25 cellular contexts compared by ENCODE assay signal in the genomic region with DNA sequence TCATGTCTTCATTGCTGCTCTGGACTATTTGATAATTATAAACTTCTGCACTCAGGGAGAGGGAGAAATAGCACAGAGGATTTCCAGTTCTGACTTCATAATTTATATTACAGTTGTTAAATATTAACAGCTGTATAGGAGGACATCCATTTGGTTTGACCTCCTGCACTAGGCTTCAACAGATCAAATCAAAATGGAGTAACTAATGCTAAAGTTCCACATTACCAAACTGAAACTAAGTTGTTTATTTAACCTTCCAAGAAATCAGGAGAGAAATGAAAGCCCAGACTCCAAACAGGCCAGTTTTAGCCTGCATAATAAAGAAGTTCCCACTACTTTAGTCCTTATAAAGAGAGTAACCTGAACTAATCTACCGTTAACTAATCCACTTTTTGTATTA. TPM values are rescaled to one million over a fixed set of nuclear protein-coding genes. Genes with fewer than 3 reads are reported as not detected.
DNase-seq lines count a peak whose midpoint lies in the region; ATAC-seq, FAIRE-seq and TF ChIP-seq lines count a peak whose summit lies in the region.
"Had no signal": no experiment of that assay in that cellular context is flagged by ENCODE, and none has a peak within 500 bp of the region (broad histone marks: within the 10 kb centered on the region; RNA-seq: fewer than 3 reads in every experiment).

No MANE protein-coding gene starts in this region.

- in situ Hi-C loops in K562 (cut with MboI): no loop called here

- no peaks in the 10 kb centered on the region for H4K20me1 ChIP-seq in PC-3 (ENCODE audit: low read length)
- H4K20me1 ChIP-seq in K562 (replicated peaks; ENCODE audit: control insufficient read depth, insufficient read depth, low read length): no peaks in the 10 kb centered on the region
- H4K20me1 ChIP-seq in smooth muscle cell (ENCODE audit: low read depth): no peaks in the 10 kb centered on the region

- H3K4me1 ChIP-seq in PC-3 (ENCODE audit: insufficient read depth, low read length) (peaks cover 56% of the 10 kb centered on the region), K562 (replicated peaks in 1 of 2; ENCODE audit: control insufficient read depth in 2 of 2, insufficient read depth in 2 of 2, low read length in 2 of 2) (peaks cover 0 to 12% of the 10 kb centered on the region in 2 experiments; a peak in 3 of 5 replicates), smooth muscle cell (ENCODE audit: low read depth) (no peaks in the 10 kb centered on the region)

- POLR2A ChIA-PET in PC-3 (lab: Charles Lee; ENCODE audit: unreplicated experiment): no interaction called here
- POLR2A ChIA-PET in K562 (lab: Yijun Ruan, JAX): no interaction called here

- H3K9me2 ChIP-seq in PC-3 (replicated peaks; ENCODE audit: low read length): no peaks in the 10 kb centered on the region

- TF ChIP-seq RAD21 in K562 (CRISPR knock-in tag; conservative IDR thresholded peaks at IDR 0.05 in 1 of 2, IDR thresholded peaks at IDR 0.05 in 1 of 2): no peak

- intact Hi-C loops in PC-3 (cut with micrococcal nuclease) (loop anchor here (1.0 kb wide), 1 partner anchor 39 kb away; no protein-coding TSS in a partner anchor), K562 (cut with micrococcal nuclease) (loop anchor here (5.0 kb wide), 1 partner anchor 103 kb away; no protein-coding TSS in a partner anchor)

- H3K4me3 ChIP-seq in PC-3 (ENCODE audit: low read length): no peak overlapping the region
- no peak overlapping the region for H3K4me3 ChIP-seq in K562
- H3K4me3 ChIP-seq in smooth muscle cell: no peak overlapping the region
- H3K4me3 ChIP-seq: GM23248, SK-N-MC had no signal

- BruUV-seq in PC-3 (replicated peaks; lab: Mats Ljungman, UMichigan) (no TSS peak), K562 (replicated peaks; lab: Mats Ljungman, UMichigan) (no TSS peak)

- H3K36me3 ChIP-seq in PC-3 (ENCODE audit: low read depth, low read length) (no peaks in the 10 kb centered on the region), K562 (ENCODE audit: control insufficient read depth, insufficient read depth, low read length) (no peaks in the 10 kb centered on the region), smooth muscle cell (ENCODE audit: low read depth) (no peaks in the 10 kb centered on the region)

- 43% methylated on average over 1 of the region's 1 CpG for WGBS in K562 (ENCODE audit: insufficient coverage, low coverage, missing lambda C conversion rate)
- 88% methylated on average over 1 of the region's 1 CpG for WGBS in smooth muscle cell (ENCODE audit: low lambda C conversion rate)

- DNase-seq in PC-3 (no peak), K562 (ENCODE audit: extremely low read depth in 1 of 4, low spot score in 3 of 4) (no peak), kidney tubule cell (ENCODE audit: low spot score) (peak; percentile 30), smooth muscle cell (lab: John Stamatoyannopoulos, UW; ENCODE audit: unreplicated experiment) (no peak), NCI-H2081 treated with DMSO at 0.1 percent for 48 hours (lab: John Stamatoyannopoulos, UW) (no peak), activated gamma-delta T cell treated with Interleukin-2 at 50 U/mL for 16 hours (no peak)
- no peak for DNase-seq in activated CD4-positive, alpha-beta T cell treated with anti-CD3 and anti-CD28 coated beads, Interleukin-2, amount 50 U/mL, for 48 hours
- DNase-seq: Calu3, DMS79 treated with DMSO at 0.1 percent for 48 hours, GF-D8, H7, Karpas-422, NCI-H1092 treated with DMSO at 0.1 percent for 48 hours, NCI-H1436 treated with DMSO at 0.1 percent for 48 hours, NCI-H187 treated with DMSO at 0.1 percent for 48 hours, NCI-H2107, NCI-H526 treated with DMSO at 0.1 percent for 48 hours, SIG-M5 had no signal

- H3K4me2 ChIP-seq in PC-3 (ENCODE audit: low read length) (no peak overlapping the region), K562 (ENCODE audit: insufficient read depth, low read length) (no peak overlapping the region), smooth muscle cell (no peak overlapping the region)

- ATAC-seq in PC-3 (no peak), K562 (no peak)

- no peak for TF ChIP-seq CTCF in PC-3 (conservative IDR thresholded peaks at IDR 0.05; ENCODE audit: low read depth, low read length)
- TF ChIP-seq CTCF in K562 (IDR thresholded peaks at IDR 0.05 in 2 of 3, conservative IDR thresholded peaks at IDR 0.05 in 1 of 3; ENCODE audit: insufficient read depth in 2 of 3, low read depth in 1 of 3, low read length in 3 of 3): no peak
- TF ChIP-seq CTCF in smooth muscle cell (IDR thresholded peaks at IDR 0.05; ENCODE audit: borderline replicate concordance, insufficient read depth, poor library complexity, severe bottlenecking): no peak

- H3F3A ChIP-seq in PC-3 (ENCODE audit: low read length, unreplicated experiment): no peaks in the 10 kb centered on the region
- no peaks in the 10 kb centered on the region for H3F3A ChIP-seq in smooth muscle cell (ENCODE audit: low read depth)

- H3K79me2 ChIP-seq in PC-3 (ENCODE audit: low read length): no peaks in the 10 kb centered on the region
- H3K79me2 ChIP-seq in K562 (ENCODE audit: control insufficient read depth, insufficient read depth, low read length): peaks cover 2% of the 10 kb centered on the region; the same call in 2 of the 3 replicates
- H3K79me2 ChIP-seq in smooth muscle cell (ENCODE audit: low read depth): no peaks in the 10 kb centered on the region

- CTCF ChIA-PET in PC-3 (lab: Charles Lee) (no interaction called here), K562 (lab: Yijun Ruan, JAX; ENCODE audit: low intra/inter-chr PET ratio) (no interaction called here)

- H3K27me3 ChIP-seq in PC-3 (ENCODE audit: low read length) (no peaks in the 10 kb centered on the region), K562 (ENCODE audit: control insufficient read depth in 2 of 2, insufficient read depth in 2 of 2, low read length in 2 of 2) (no peaks in the 10 kb centered on the region), smooth muscle cell (ENCODE audit: low read depth) (no peaks in the 10 kb centered on the region)

- TF ChIP-seq POLR2A in K562 (conservative IDR thresholded peaks at IDR 0.05): no peak

- TF ChIP-seq EP300 in K562 (IDR thresholded peaks at IDR 0.05; ENCODE audit: low read length): no peak

- H3K9ac ChIP-seq in PC-3 (ENCODE audit: low read length): no peak overlapping the region
- H3K9ac ChIP-seq in K562 (ENCODE audit: insufficient read depth in 1 of 2, low read depth in 2 of 2, low read length in 2 of 2): no peak overlapping the region
- no peak overlapping the region for H3K9ac ChIP-seq in smooth muscle cell (ENCODE audit: low read depth)
- H3K9ac ChIP-seq: GM23248 had no signal

- peak overlapping the region; percentile 35; the same call in 1 of the 2 replicates for H3K27ac ChIP-seq in PC-3 (ENCODE audit: low read length)
- H3K27ac ChIP-seq in K562 (ENCODE audit: extremely low read depth, low read depth, low read length): no peak overlapping the region
- H3K27ac ChIP-seq in smooth muscle cell (ENCODE audit: low read depth): no peak overlapping the region
- H3K27ac ChIP-seq: GM23248, SK-N-MC had no signal

- FAIRE-seq in K562 (lab: Jason Lieb, UNC): no peak
- FAIRE-seq: RCC 7860 had no signal

- H3K9me3 ChIP-seq in PC-3 (ENCODE audit: low read length): no peaks in the 10 kb centered on the region
- H3K9me3 ChIP-seq in K562 (replicated peaks; ENCODE audit: control insufficient read depth, insufficient read depth, low read depth, low read length): no peaks in the 10 kb centered on the region
- no peaks in the 10 kb centered on the region for H3K9me3 ChIP-seq in smooth muscle cell (replicated peaks; ENCODE audit: low read depth)

- no peak overlapping the region for H2AFZ ChIP-seq in PC-3 (ENCODE audit: low read length)
- H2AFZ ChIP-seq in K562 (ENCODE audit: low read depth, low read length): no peak overlapping the region
- H2AFZ ChIP-seq in smooth muscle cell (ENCODE audit: low read depth): peak overlapping the region; percentile 31
- H2AFZ ChIP-seq: GM23248 had no signal

- H3K9me1 ChIP-seq in K562 (ENCODE audit: control insufficient read depth, insufficient read depth, low read length): no peaks in the 10 kb centered on the region

TF ChIP-seq in K562, 482 proteins besides CTCF, POLR2A, EP300 and RAD21 (continues in another document):
- no peak for TF ChIP-seq ZNF316 (IDR thresholded peaks at IDR 0.05)
- TF ChIP-seq ZNF644 (tag; IDR thresholded peaks at IDR 0.05; ENCODE audit: low read depth): no peak
- TF ChIP-seq POLR3A (IDR thresholded peaks at IDR 0.05; ENCODE audit: borderline replicate concordance, extremely low read depth, insufficient read depth, insufficient read length): no peak
- no peak for TF ChIP-seq NEUROD1 (IDR thresholded peaks at IDR 0.05; ENCODE audit: borderline replicate concordance, low read depth, low read length, partially characterized antibody)

RNA-seq across cellular contexts. Expression of gene PLSCR2, which starts 4.6 kb away (rescaled TPM):
- 0.86 TPM in 1 of 2 replicates, not detected in the other for total RNA-seq in PC-3 (2014; rRNA removed)
- total RNA-seq in K562 (2011; cell fraction: chromatin; rRNA removed; ENCODE audit: low replicate concordance): not detected in 2 replicates
- total RNA-seq in K562 (2011; cell fraction: nucleolus; rRNA removed): 1.2 TPM in 1 of 2 replicates, not detected in the other
- not detected in 2 replicates for total RNA-seq in K562 (2011; cell fraction: nucleoplasm; rRNA removed)
- total RNA-seq in K562 (2014; rRNA removed): not detected in 2 replicates
- total RNA-seq in K562 (2014; rRNA removed; fragmentation: Illumina TruSeq; extraction: Trizol): 0.25 and 0.26 TPM in 2 replicates
- total RNA-seq in K562 (2015; rRNA removed; fragmentation: Illumina TruSeq; extraction: Trizol): 0.25 and 0.30 TPM in 2 replicates
- total RNA-seq in K562 (2021): 0.18 and 0.40 TPM in 2 replicates
- not detected in 2 replicates for polyA plus RNA-seq in K562 (2011; rRNA removed)
- polyA plus RNA-seq in K562 (2011; cell fraction: cytosol; rRNA removed): 0.06 TPM in 1 of 2 replicates, not detected in the other
- polyA plus RNA-seq in K562 (2011; cell fraction: nucleus; rRNA removed): 0.31 TPM in 1 of 2 replicates, not detected in the other
- polyA plus RNA-seq in K562 (2012): 0.22 TPM in 1 of 2 replicates, not detected in the other
- not detected in 2 replicates for polyA plus RNA-seq in K562 (2014; fragmentation: Illumina TruSeq; extraction: Trizol)
- under 1 TPM; 0.07 to 0.49 TPM for polyA plus RNA-seq in K562 (2014; fragmentation: Nextera tagmentation; extraction: Ambion mirVana)
- polyA plus RNA-seq in K562 (2014; rRNA removed): not detected in 2 replicates
- not detected in 2 replicates for polyA minus RNA-seq in K562 (2011; rRNA and poly(A)+ RNA removed)
- not detected in 2 replicates for polyA minus RNA-seq in K562 (2011; cell fraction: cytosol; rRNA and poly(A)+ RNA removed)
- polyA minus RNA-seq in K562 (2011; cell fraction: nucleus; rRNA and poly(A)+ RNA removed): not detected in 2 replicates
- total RNA-seq in smooth muscle cell: 0.58 TPM in 1 of 2 replicates, not detected in the other
- not detected in 2 replicates for polyA plus RNA-seq in smooth muscle cell
- total RNA-seq: GM23248, HT-29, NCI-H460, OCI-LY7 had no signal
- polyA plus RNA-seq: BJ, GM23248 had no signal
